In the genomic region with DNA sequence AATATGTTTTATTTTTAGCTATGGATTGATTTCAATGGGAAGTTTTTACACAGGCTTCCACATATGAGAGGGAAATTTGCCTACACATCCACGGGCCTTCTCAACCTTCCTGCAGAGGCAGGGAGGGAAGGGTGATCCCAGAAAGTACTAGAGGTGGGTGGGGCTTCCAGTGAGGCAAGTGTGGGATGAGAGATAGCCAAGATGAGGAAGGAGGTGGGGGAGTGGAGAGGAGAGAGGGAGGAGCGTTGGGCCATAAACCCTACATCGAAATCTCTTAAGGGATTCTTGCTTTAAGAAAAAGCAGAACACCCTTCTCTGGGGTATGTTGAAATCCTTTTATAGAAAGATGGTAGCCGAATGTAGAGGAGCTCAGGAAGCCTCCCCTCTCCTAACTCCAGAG, we compare ENCODE assay signal across 19 cellular contexts. TPM values are rescaled to one million over a fixed set of nuclear protein-coding genes. Genes with fewer than 3 reads are reported as not detected.
A peak's percentile ranks its signal among the peaks of the same experiment; 100 is the strongest.
DNase-seq lines count a peak whose midpoint lies in the region; ATAC-seq, FAIRE-seq and TF ChIP-seq lines count a peak whose summit lies in the region.
"Had no signal": no experiment of that assay in that cellular context is flagged by ENCODE, and none has a peak within 500 bp of the region (broad histone marks: within the 10 kb centered on the region; RNA-seq: fewer than 3 reads in every experiment).

No MANE protein-coding gene starts in this region.

- H3K23me2 ChIP-seq in H9 (ENCODE audit: insufficient read length, low read depth, low read length, poor library complexity, severe bottlenecking), result peaks cover 3% of the 10 kb centered on the region
- H3K23me2 ChIP-seq in H1 (ENCODE audit: low read depth, low read length), result no peaks in the 10 kb centered on the region; the same call in 1 of the 2 replicates

- H3K4ac ChIP-seq in H9 (ENCODE audit: low read depth, low read length) (no peak overlapping the region), H1 (replicated peaks; ENCODE audit: insufficient read length, low read depth, low read length) (no peak overlapping the region)

- H4K91ac ChIP-seq in H9 (ENCODE audit: insufficient read length, low read depth, low read length) (no peak overlapping the region), H1 (replicated peaks; ENCODE audit: insufficient read length, low read length) (no peak overlapping the region)

- TF ChIP-seq RAD21 in H1 (IDR thresholded peaks at IDR 0.05 in 1 of 2, conservative IDR thresholded peaks at IDR 0.05 in 1 of 2; ENCODE audit: low read depth in 2 of 2, low read length in 2 of 2), result no peak

- no peak overlapping the region for H3T11ph ChIP-seq in H9 (ENCODE audit: low read length)

- H3K27me3 ChIP-seq in H9 (ENCODE audit: insufficient read depth, low read length), result peaks cover 52% of the 10 kb centered on the region
- peaks cover 45 to 65% (median 55%) of the 10 kb centered on the region in 4 experiments for H3K27me3 ChIP-seq in H1 (replicated peaks in 1 of 4; ENCODE audit: control insufficient read depth in 3 of 4, extremely low read depth in 1 of 4, insufficient read depth in 3 of 4, low read length in 3 of 4)
- peaks cover 96% of the 10 kb centered on the region for H3K27me3 ChIP-seq in neural progenitor cell
- peaks cover 42% of the 10 kb centered on the region for H3K27me3 ChIP-seq in CD8-positive, alpha-beta T cell (ENCODE audit: insufficient read depth, low read length)

- H3K4me3 ChIP-seq in NB4 (ENCODE audit: low read depth, low read length), result no peak overlapping the region
- H3K4me3 ChIP-seq in H1 (ENCODE audit: extremely low read depth in 1 of 4, insufficient read depth in 2 of 4, low read depth in 3 of 4, low read length in 4 of 4), result 0 out of 8 replicates have a peak overlapping the region, but pooled peaks of 1 of the 4 experiments have one; percentile 7
- H3K4me3 ChIP-seq in neural progenitor cell, result no peak overlapping the region
- no peak overlapping the region for H3K4me3 ChIP-seq in CD8-positive, alpha-beta T cell (ENCODE audit: low read depth, low read length)
- H3K4me3 ChIP-seq: Peyer's patch had no signal

- no peak overlapping the region for H3K27ac ChIP-seq in H9 (ENCODE audit: insufficient read length, low read depth, low read length)
- H3K27ac ChIP-seq in H1 (ENCODE audit: low read depth, low read length), result no peak overlapping the region
- H3K27ac ChIP-seq in neural progenitor cell, result no peak overlapping the region
- no peak overlapping the region for H3K27ac ChIP-seq in CD8-positive, alpha-beta T cell (ENCODE audit: low read depth, low read length)
- H3K27ac ChIP-seq: Peyer's patch had no signal

- H3K79me2 ChIP-seq in H9 (ENCODE audit: insufficient read depth, low read length), result no peaks in the 10 kb centered on the region
- no peaks in the 10 kb centered on the region for H3K79me2 ChIP-seq in H1 (ENCODE audit: control insufficient read depth in 1 of 2, insufficient read depth in 2 of 2, low read length in 2 of 2)
- no peaks in the 10 kb centered on the region for H3K79me2 ChIP-seq in neural progenitor cell (ENCODE audit: low read depth)

- POLR2A ChIA-PET in H1 (lab: Charles Lee; ENCODE audit: partially characterized antibody), result no interaction called here
- POLR2A ChIA-PET in CD8-positive, alpha-beta T cell (lab: Charles Lee), result no interaction called here

- peaks cover 23 to 40% of the 10 kb centered on the region in 2 experiments for H3K4me1 Mint-ChIP-seq in H9
- peaks cover 16% of the 10 kb centered on the region for H3K4me1 Mint-ChIP-seq in neural progenitor cell
- peaks cover 12% of the 10 kb centered on the region for H3K4me1 Mint-ChIP-seq in CD8-positive, alpha-beta T cell (ENCODE audit: low read depth)

- H4K20me1 ChIP-seq in H9 (ENCODE audit: control insufficient read depth, insufficient read depth, insufficient read length), result no peaks in the 10 kb centered on the region
- H4K20me1 ChIP-seq in H1 (replicated peaks in 1 of 2; ENCODE audit: control insufficient read depth in 1 of 2, insufficient read depth in 2 of 2, low read length in 2 of 2), result no peaks in the 10 kb centered on the region
- peaks cover 22% of the 10 kb centered on the region for H4K20me1 ChIP-seq in neural progenitor cell (ENCODE audit: low read depth)

- intact Hi-C loops in CD8-positive, alpha-beta T cell (cut with DNase I, micrococcal nuclease), result no loop called here

- DNase-seq in H9 (no peak), NB4 (ENCODE audit: low read depth) (peak; percentile 34), H1 (ENCODE audit: low read depth in 1 of 2, low spot score in 2 of 2) (no peak), neural progenitor cell (ENCODE audit: low spot score) (no peak), OCI-M2 (lab: John Stamatoyannopoulos, UW; ENCODE audit: unreplicated experiment) (no peak)
- DNase-seq in CD8-positive, alpha-beta T cell, result no peak
- DNase-seq: Caco-2, DMS153, EL, HCEC 1CT, NCI-H1048, NCI-H1436 treated with DMSO at 0.1 percent for 48 hours, NCI-H2029 treated with DMSO at 0.1 percent for 48 hours, NCI-H510A treated with DMSO at 0.1 percent for 48 hours, NCI-H82, Peyer's patch had no signal

- no peak overlapping the region for H3K14ac ChIP-seq in H9 (ENCODE audit: insufficient read depth, low read length)
- no peak overlapping the region for H3K14ac ChIP-seq in H1 (ENCODE audit: insufficient read length)

- H3K56ac ChIP-seq in H9 (ENCODE audit: insufficient read length, low read depth, low read length) (no peak overlapping the region), H1 (replicated peaks; ENCODE audit: insufficient read length, low read depth, low read length) (no peak overlapping the region)

- H3K4me3 Mint-ChIP-seq in H9, result no peak overlapping the region
- no peak overlapping the region for H3K4me3 Mint-ChIP-seq in neural progenitor cell
- H3K4me3 Mint-ChIP-seq in CD8-positive, alpha-beta T cell, result no peak overlapping the region

- no peaks in the 10 kb centered on the region for H3K9me3 ChIP-seq in H9 (ENCODE audit: control insufficient read depth, low read depth, low read length)
- no peaks in the 10 kb centered on the region for H3K9me3 ChIP-seq in H1 (ENCODE audit: insufficient read depth in 2 of 2, low read depth in 1 of 2, low read length in 1 of 2)
- no peaks in the 10 kb centered on the region for H3K9me3 ChIP-seq in neural progenitor cell (ENCODE audit: low read depth)
- no peaks in the 10 kb centered on the region for H3K9me3 ChIP-seq in CD8-positive, alpha-beta T cell (ENCODE audit: low read length)
- H3K9me3 ChIP-seq: Caco-2, Peyer's patch had no signal

- H2BK15ac ChIP-seq in H9 (ENCODE audit: low read depth, low read length) (no peak overlapping the region), H1 (ENCODE audit: low read length) (no peak overlapping the region)

- H2AFZ ChIP-seq in H9 (ENCODE audit: low read length), result no peak overlapping the region
- H2AFZ ChIP-seq in H1 (ENCODE audit: low read length), result no peak overlapping the region
- H2AFZ ChIP-seq in neural progenitor cell (replicated peaks), result no peak overlapping the region

- no peak overlapping the region for H3K9ac ChIP-seq in H9 (ENCODE audit: extremely low read depth, insufficient read length, low read length)
- no peak overlapping the region for H3K9ac ChIP-seq in H1 (replicated peaks in 1 of 4; ENCODE audit: extremely low read depth in 1 of 4, low read depth in 3 of 4, low read length in 3 of 4)
- H3K9ac ChIP-seq in neural progenitor cell, result no peak overlapping the region

- no peak overlapping the region for H2BK20ac ChIP-seq in H9 (ENCODE audit: low read depth, low read length, poor library complexity, severe bottlenecking)
- no peak overlapping the region for H2BK20ac ChIP-seq in H1 (ENCODE audit: low read length)

- H3K27ac Mint-ChIP-seq in H9, result no peak overlapping the region
- H3K27ac Mint-ChIP-seq in neural progenitor cell, result no peak overlapping the region
- no peak overlapping the region for H3K27ac Mint-ChIP-seq in CD8-positive, alpha-beta T cell

- H3K27me3 Mint-ChIP-seq in H9 (ENCODE audit: low read depth), result peaks cover 83% of the 10 kb centered on the region
- H3K27me3 Mint-ChIP-seq in neural progenitor cell (ENCODE audit: insufficient read depth, low read depth), result peaks cover 46% of the 10 kb centered on the region
- peaks cover 63% of the 10 kb centered on the region for H3K27me3 Mint-ChIP-seq in CD8-positive, alpha-beta T cell (ENCODE audit: low read depth)

- ATAC-seq in HG03045 (IDR thresholded peaks at IDR 0.05; ENCODE audit: unreplicated experiment), result no peak
- no peak for ATAC-seq in CD8-positive, alpha-beta T cell
- ATAC-seq: Right ventricle myocardium inferior, SK-N-SH treated with all-trans-retinoic acid at 6 μM for 48 hours had no signal

- H2AK5ac ChIP-seq in H9 (ENCODE audit: insufficient read length, low read length), result no peak overlapping the region
- H2AK5ac ChIP-seq in H1 (ENCODE audit: low read depth, low read length), result no peak overlapping the region

- no peak overlapping the region for H3K18ac ChIP-seq in H9 (ENCODE audit: insufficient read length, low read depth, low read length)
- no peak overlapping the region for H3K18ac ChIP-seq in H1 (ENCODE audit: extremely low read depth, low read length)

- no CpG with 5 or more reads among the region's 4 CpGs for WGBS in H9 (ENCODE audit: extremely low coverage, insufficient read length, low lambda C conversion rate)
- 38% methylated on average over 4 of the region's 4 CpGs; no CpG with 5 or more reads in 1 of the 2 experiments for WGBS in H1 (ENCODE audit: extremely low coverage in 1 of 2, insufficient coverage in 1 of 2, insufficient read length in 1 of 2, insufficient replicate concordance in 2 of 2, low coverage in 1 of 2, low lambda C conversion rate in 2 of 2, missing lambda C conversion rate in 1 of 2), 2 experiments

- TF ChIP-seq CTCF in H9 (conservative IDR thresholded peaks at IDR 0.05) (no peak; the same call in 2 of the 3 replicates), NB4 (IDR thresholded peaks at IDR 0.05; ENCODE audit: low read depth, low read length) (no peak), H1 (IDR thresholded peaks at IDR 0.05; ENCODE audit: control extremely low read depth in 1 of 3, insufficient read depth in 1 of 3, low read depth in 1 of 3, low read length in 3 of 3) (no peak), neural progenitor cell (IDR thresholded peaks at IDR 0.05) (no peak)
- TF ChIP-seq CTCF in CD8-positive, alpha-beta T cell (IDR thresholded peaks at IDR 0.05), result no peak

- H3K36me3 ChIP-seq in H1 (ENCODE audit: control insufficient read depth in 2 of 4, insufficient read depth in 4 of 4, low read length in 3 of 4) (no peaks in the 10 kb centered on the region), neural progenitor cell (no peaks in the 10 kb centered on the region)
- H3K36me3 ChIP-seq in CD8-positive, alpha-beta T cell (ENCODE audit: insufficient read depth, low read length), result no peaks in the 10 kb centered on the region
- H3K36me3 ChIP-seq: Peyer's patch had no signal

- no peak overlapping the region for H4K8ac ChIP-seq in H9 (replicated peaks; ENCODE audit: insufficient read length, low read depth, low read length)
- H4K8ac ChIP-seq in H1 (ENCODE audit: extremely low read depth, insufficient read depth, low read length), result no peak overlapping the region

- peaks cover 6% of the 10 kb centered on the region for H3K4me1 ChIP-seq in H9 (ENCODE audit: insufficient read depth, low read length)
- peaks cover 0 to 10% (median 5%) of the 10 kb centered on the region in 4 experiments; a peak in 5 of 7 replicates for H3K4me1 ChIP-seq in H1 (replicated peaks in 1 of 4; ENCODE audit: control insufficient read depth in 3 of 4, insufficient read depth in 4 of 4, low read length in 3 of 4)
- peaks cover 10% of the 10 kb centered on the region for H3K4me1 ChIP-seq in neural progenitor cell
- H3K4me1 ChIP-seq in CD8-positive, alpha-beta T cell (ENCODE audit: insufficient read depth, low read length), result peaks cover 12% of the 10 kb centered on the region
- H3K4me1 ChIP-seq: Caco-2 had no signal

- H3K36me3 Mint-ChIP-seq in H9 (ENCODE audit: insufficient read depth in 1 of 3, low read depth in 3 of 3), result 0 out of 7 replicates have a peak, but pooled peaks cover 0 to 2% (median 0%) of the 10 kb centered on the region in 3 experiments
- peaks cover 1% of the 10 kb centered on the region for H3K36me3 Mint-ChIP-seq in neural progenitor cell
- no peaks in the 10 kb centered on the region for H3K36me3 Mint-ChIP-seq in CD8-positive, alpha-beta T cell

- H3K4me2 ChIP-seq in H9 (ENCODE audit: insufficient read depth, insufficient read length, low read length) (peak overlapping the region; percentile 45), H1 (ENCODE audit: insufficient read depth in 1 of 2, low read depth in 2 of 2, low read length in 2 of 2) (peak overlapping the region; percentile 29 to 45; a peak in 2 of 4 replicates), neural progenitor cell (peak overlapping the region; percentile 8)

- peaks cover 19% of the 10 kb centered on the region for H3F3A ChIP-seq in neural progenitor cell (ENCODE audit: low read depth)

- TF ChIP-seq POLR2A in NB4 (IDR thresholded peaks at IDR 0.05; ENCODE audit: extremely low read depth, insufficient read length) (no peak), H1 (IDR thresholded peaks at IDR 0.05; ENCODE audit: control extremely low read depth in 1 of 2, low read depth in 2 of 2, low read length in 2 of 2) (no peak)

- H3K9me3 Mint-ChIP-seq in H9 (peaks cover 3 to 4% of the 10 kb centered on the region in 2 experiments; a peak in 2 of 5 replicates), neural progenitor cell (peaks cover 5% of the 10 kb centered on the region)
- H3K9me3 Mint-ChIP-seq in CD8-positive, alpha-beta T cell, result no peaks in the 10 kb centered on the region

- H3K79me1 ChIP-seq in H9 (ENCODE audit: insufficient read depth, low read depth, low read length, poor library complexity, severe bottlenecking), result no peaks in the 10 kb centered on the region
- no peaks in the 10 kb centered on the region for H3K79me1 ChIP-seq in H1 (ENCODE audit: low read depth, low read length)

- H2BK120ac ChIP-seq in H9 (ENCODE audit: low read depth, low read length, poor library complexity, severe bottlenecking) (no peak overlapping the region), H1 (replicated peaks; ENCODE audit: low read depth, low read length) (no peak overlapping the region)

- no peak for TF ChIP-seq EP300 in H1 (IDR thresholded peaks at IDR 0.05; ENCODE audit: borderline replicate concordance in 1 of 2, low read depth in 2 of 2, low read length in 2 of 2)

- H3K23ac ChIP-seq in H9 (ENCODE audit: insufficient read length, low read depth, low read length) (no peak overlapping the region), H1 (ENCODE audit: insufficient read length) (no peak overlapping the region)

- no peak overlapping the region for H2BK12ac ChIP-seq in H9 (ENCODE audit: insufficient read length, low read depth, low read length)
- 0 out of 2 replicates have a peak overlapping the region, but pooled peaks have one; percentile 18 for H2BK12ac ChIP-seq in H1 (ENCODE audit: low read depth, low read length)

- H4K5ac ChIP-seq in H9 (ENCODE audit: insufficient read length, low read depth, low read length) (no peak overlapping the region), H1 (ENCODE audit: insufficient read length, low read depth, low read length) (no peak overlapping the region)

- CTCF ChIA-PET in H1 (lab: Charles Lee; ENCODE audit: partially characterized antibody), result interaction anchor here (0.7 to 6.8 kb wide), 7 partner anchors 11 to 219 kb away, joined by 3 to 83 read pairs (median 55); partner anchors contain the start of gene NKX6-1
- CTCF ChIA-PET in CD8-positive, alpha-beta T cell (lab: Charles Lee), result no interaction called here

- peak; percentile 73 for FAIRE-seq in H1 (lab: Jason Lieb, UNC)

- no peak overlapping the region for H2BK5ac ChIP-seq in H9 (ENCODE audit: insufficient read length, low read length)
- no peak overlapping the region for H2BK5ac ChIP-seq in H1 (ENCODE audit: low read depth, low read length)

RNA-seq across cellular contexts. Expression of gene NKX6-1, which starts 19.0 kb away (rescaled TPM):
- total RNA-seq in H9 (2021) (0.09 TPM in 1 of 2 replicates, not detected in the other), neural progenitor cell (ENCODE audit: low replicate concordance) (0.79 and 1.1 TPM in 2 replicates)
- 0.19 and 0.45 TPM in 2 replicates for total RNA-seq in H1 (2021; fragmentation: NEBNext Ultra II Directional; extraction: Animal tissue kit (Norgen Biotek cat#: 25700))
- 0.03 and 0.13 TPM in 2 replicates for polyA plus RNA-seq in H1 (2011; rRNA removed)
- polyA plus RNA-seq in H1 (2011; cell fraction: cytosol; rRNA removed), result 0.05 TPM
- 0.06 TPM for polyA plus RNA-seq in H1 (2011; cell fraction: nucleus; rRNA removed)
- 0.08 TPM in 1 of 4 replicates, not detected in the others for polyA plus RNA-seq in H1 (2012, experiment 1 of 2)
- not detected for polyA plus RNA-seq in H1 (2012, experiment 2 of 2)
- 0.08 TPM for polyA plus RNA-seq in H1 (2013, experiment 1 of 2)
- 0.06 TPM for polyA plus RNA-seq in H1 (2013, experiment 2 of 2)
- polyA minus RNA-seq in H1 (2011; rRNA and poly(A)+ RNA removed), result not detected in 2 replicates
- not detected for polyA minus RNA-seq in H1 (2011; cell fraction: cytosol; rRNA and poly(A)+ RNA removed)
- not detected for polyA minus RNA-seq in H1 (2011; cell fraction: nucleus; rRNA and poly(A)+ RNA removed)
- not detected for total RNA-seq in CD8-positive, alpha-beta T cell
- total RNA-seq: Peyer's patch, Right ventricle myocardium inferior had no signal
